Comparison of ENCODE assay signal across 1 cellular context in the genomic region with DNA sequence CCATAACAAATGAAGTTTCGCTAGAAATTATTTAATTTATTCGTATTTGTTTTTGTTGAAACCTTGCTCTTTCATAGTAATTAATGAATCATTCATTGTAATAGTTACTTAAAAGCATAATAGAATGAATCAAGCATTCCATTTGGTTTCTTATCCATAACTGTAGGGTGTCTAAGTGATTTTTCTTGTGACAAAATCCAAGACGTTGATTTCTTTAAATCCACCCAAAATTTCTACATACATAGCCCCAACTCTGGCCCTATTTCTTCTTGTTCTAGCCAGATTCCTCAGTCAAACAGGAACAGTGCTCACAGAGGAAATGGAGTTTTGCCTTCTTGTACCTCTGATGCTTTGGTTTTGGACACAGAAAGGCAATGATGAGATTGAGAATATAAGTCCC.
TF ChIP-seq lines count a peak whose summit lies in the region.

No MANE protein-coding gene starts in this region.

TF ChIP-seq in HepG2, 621 proteins besides CTCF, POLR2A, EP300 and RAD21 (continued from another document):
- TF ChIP-seq E2F2 (CRISPR knock-in tag; IDR thresholded peaks at IDR 0.05; ENCODE audit: borderline replicate concordance) (no peak), PCBP2 (optimal IDR thresholded peaks at IDR 0.05; ENCODE audit: low read depth, low read length, poor library complexity, severe bottlenecking) (no peak), SUZ12 (IDR thresholded peaks at IDR 0.05; ENCODE audit: low read depth, low read length) (no peak), ZNF766 (CRISPR knock-in tag; IDR thresholded peaks at IDR 0.05; ENCODE audit: borderline replicate concordance) (no peak), ZNF264 (CRISPR knock-in tag; IDR thresholded peaks at IDR 0.05) (no peak), ZNF670 (CRISPR knock-in tag; IDR thresholded peaks at IDR 0.05; ENCODE audit: borderline replicate concordance) (no peak), ZFP82 (CRISPR knock-in tag; IDR thresholded peaks at IDR 0.05; ENCODE audit: borderline replicate concordance) (no peak), SMC3 (IDR thresholded peaks at IDR 0.05; ENCODE audit: low read length) (no peak), FOXP4 (CRISPR knock-in tag; IDR thresholded peaks at IDR 0.05) (no peak), ARNTL (CRISPR knock-in tag; IDR thresholded peaks at IDR 0.05) (no peak), ZNF10 (CRISPR knock-in tag; IDR thresholded peaks at IDR 0.05; ENCODE audit: borderline replicate concordance, low read depth) (no peak), ZNF772 (CRISPR knock-in tag; IDR thresholded peaks at IDR 0.05) (no peak), ZNF18 (CRISPR knock-in tag; IDR thresholded peaks at IDR 0.05; ENCODE audit: insufficient replicate concordance) (no peak)
- TF ChIP-seq, protein P1, sequence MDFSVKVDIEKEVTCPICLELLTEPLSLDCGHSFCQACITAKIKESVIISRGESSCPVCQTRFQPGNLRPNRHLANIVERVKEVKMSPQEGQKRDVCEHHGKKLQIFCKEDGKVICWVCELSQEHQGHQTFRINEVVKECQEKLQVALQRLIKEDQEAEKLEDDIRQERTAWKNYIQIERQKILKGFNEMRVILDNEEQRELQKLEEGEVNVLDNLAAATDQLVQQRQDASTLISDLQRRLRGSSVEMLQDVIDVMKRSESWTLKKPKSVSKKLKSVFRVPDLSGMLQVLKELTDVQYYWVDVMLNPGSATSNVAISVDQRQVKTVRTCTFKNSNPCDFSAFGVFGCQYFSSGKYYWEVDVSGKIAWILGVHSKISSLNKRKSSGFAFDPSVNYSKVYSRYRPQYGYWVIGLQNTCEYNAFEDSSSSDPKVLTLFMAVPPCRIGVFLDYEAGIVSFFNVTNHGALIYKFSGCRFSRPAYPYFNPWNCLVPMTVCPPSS (IDR thresholded peaks at IDR 0.05), result no peak
